10 cellular contexts compared by ENCODE assay signal in the genomic region with DNA sequence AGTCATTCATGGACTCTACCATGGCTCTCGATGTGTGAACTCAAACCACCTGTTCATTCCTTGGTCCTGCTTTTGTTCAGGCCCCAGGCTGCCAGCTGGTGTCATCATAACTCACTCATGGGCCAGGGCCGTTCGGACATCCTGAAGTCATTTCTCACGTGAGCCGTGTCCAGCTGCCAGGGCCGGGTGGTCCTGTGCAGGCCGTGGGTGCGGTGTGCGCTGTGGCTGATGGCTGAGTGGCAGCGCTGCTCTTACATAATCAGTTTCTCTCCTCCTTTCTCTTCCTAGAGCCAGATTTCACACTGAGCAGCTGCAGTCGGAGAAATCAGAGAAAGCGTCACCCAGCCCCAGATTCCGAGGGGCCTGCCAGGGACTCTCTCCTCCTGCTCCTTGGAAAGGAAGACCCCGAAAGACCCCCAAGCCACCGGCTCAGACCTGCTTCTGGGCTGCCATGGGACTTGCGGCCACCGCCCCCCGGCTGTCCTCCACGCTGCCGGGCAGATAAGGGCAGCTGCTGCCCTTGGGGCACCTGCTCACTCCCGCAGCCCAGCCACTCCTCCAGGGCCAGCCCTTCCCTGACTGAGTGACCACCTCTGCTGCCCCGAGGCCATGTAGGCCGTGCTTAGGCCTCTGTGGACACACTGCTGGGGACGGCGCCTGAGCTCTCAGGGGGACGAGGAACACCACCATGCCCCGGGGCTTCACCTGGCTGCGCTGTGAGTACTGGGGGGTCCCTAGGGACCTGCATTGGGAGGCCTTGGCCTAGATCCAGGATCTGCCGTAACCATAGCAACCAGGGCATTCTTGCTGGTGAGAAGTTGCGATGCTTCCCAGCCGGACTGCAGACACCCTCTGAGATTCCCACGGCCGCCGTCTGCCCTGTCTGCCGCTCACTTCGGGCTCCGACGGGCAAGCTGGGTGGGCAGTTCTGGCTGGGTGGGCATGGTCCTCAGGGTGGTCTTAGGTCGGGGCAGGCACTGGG. TPM values are rescaled to one million over a fixed set of nuclear protein-coding genes. Genes with fewer than 3 reads are reported as not detected.
DNase-seq lines count a peak whose midpoint lies in the region; ATAC-seq and TF ChIP-seq lines count a peak whose summit lies in the region.
"Had no signal": no experiment of that assay in that cellular context is flagged by ENCODE, and none has a peak within 500 bp of the region (broad histone marks: within the 10 kb centered on the region; RNA-seq: fewer than 3 reads in every experiment).

A gene (plus strand): TSS at position 300 of the 982 bp plus-strand sequence. CDS start 389 bp downstream, at position 689.

- no peak for TF ChIP-seq CTCF in Peyer's patch (IDR thresholded peaks at IDR 0.05)
- TF ChIP-seq CTCF in fibroblast of pulmonary artery (IDR thresholded peaks at IDR 0.05; ENCODE audit: low read length, missing control alignments), result no peak

- no peak within 1 kb of the TSS for H2BK12ac ChIP-seq in trophoblast cell (ENCODE audit: low read length)

- no peak within 1 kb of the TSS for H2BK5ac ChIP-seq in trophoblast cell (ENCODE audit: low read depth, low read length, poor library complexity)

- no peak within 1 kb of the TSS for H4K12ac ChIP-seq in trophoblast cell (ENCODE audit: low read depth, low read length)

- DNase-seq in G401 (ENCODE audit: low spot score) (peak; percentile 81), Peyer's patch (no peak), fibroblast of pulmonary artery (ENCODE audit: low read depth) (peak; percentile 37), trophoblast cell (peak; percentile 96 to 98), NCI-H2029 (lab: John Stamatoyannopoulos, UW) (no peak), NOMO-1 (lab: John Stamatoyannopoulos, UW; ENCODE audit: unreplicated experiment in 2 of 2) (no peak)
- no peak for DNase-seq in stimulated activated CD4-positive, alpha-beta T cell treated with anti-CD3 and anti-CD28 coated beads, Interleukin-15, amount 100 ng/mL, for 24 hours
- DNase-seq: Caco-2; NK-92 treated with Interleukin-12 subunit alpha and Interleukin-12 subunit beta, amount 100 ng/mL, for 24 hours had no signal

- no peak within 1 kb of the TSS for H3K9ac ChIP-seq in trophoblast cell (ENCODE audit: low read length)

- no CpG with 5 or more reads among the region's 39 CpGs for WGBS in trophoblast cell (ENCODE audit: extremely low coverage, insufficient coverage, insufficient read length)

- H3K36me3 ChIP-seq in Peyer's patch, result no peaks in the 10 kb centered on the region
- peaks cover 0 to 2% of the 10 kb centered on the region in 2 experiments for H3K36me3 ChIP-seq in trophoblast cell (ENCODE audit: control insufficient read depth in 1 of 2, insufficient read depth in 2 of 2, low read length in 2 of 2)

- ATAC-seq in GM19467 (IDR thresholded peaks at IDR 0.05; ENCODE audit: unreplicated experiment), result no peak

- in situ Hi-C loops in G401 (cut with HindIII; ENCODE audit: low sequenced_read_pairs), result no loop called here

- no peaks in the 10 kb centered on the region for H3K79me2 ChIP-seq in trophoblast cell (ENCODE audit: control insufficient read depth, insufficient read depth, low read length, poor library complexity)

- no peak for TF ChIP-seq POLR2A in Peyer's patch (IDR thresholded peaks at IDR 0.05)

- peak within 1 kb of the TSS in 3 of 4 donors; percentile 31 to 46 (median 45) for H3K27ac ChIP-seq in Peyer's patch
- no peak within 1 kb of the TSS for H3K27ac ChIP-seq in trophoblast cell (ENCODE audit: low read depth, low read length)

- H3K4me2 ChIP-seq in trophoblast cell (ENCODE audit: low read length), result no peak within 1 kb of the TSS

- H3K4me3 ChIP-seq in Peyer's patch (no peak within 1 kb of the TSS), fibroblast of pulmonary artery (replicated peaks; ENCODE audit: low read depth, low read length) (no peak within 1 kb of the TSS), trophoblast cell (ENCODE audit: low read depth, low read length) (no peak within 1 kb of the TSS)

- H3K14ac ChIP-seq in trophoblast cell (ENCODE audit: low read length), result no peak within 1 kb of the TSS

- no peak within 1 kb of the TSS for H4K91ac ChIP-seq in trophoblast cell (ENCODE audit: low read depth, low read length)

- no peak within 1 kb of the TSS for H3K18ac ChIP-seq in trophoblast cell (ENCODE audit: low read length)

- H2AK5ac ChIP-seq in trophoblast cell (ENCODE audit: low read length), result no peak within 1 kb of the TSS

- H3K27me3 ChIP-seq in Peyer's patch (no peaks in the 10 kb centered on the region), trophoblast cell (ENCODE audit: insufficient read depth, low read length) (no peaks in the 10 kb centered on the region)

- H2AFZ ChIP-seq in trophoblast cell (ENCODE audit: insufficient read depth, low read length, poor library complexity), result no peak within 1 kb of the TSS

- H4K8ac ChIP-seq in trophoblast cell (ENCODE audit: low read depth, low read length), result no peak within 1 kb of the TSS

- no peak within 1 kb of the TSS for H3K23ac ChIP-seq in trophoblast cell (ENCODE audit: low read length)

- no peak within 1 kb of the TSS for H3K4ac ChIP-seq in trophoblast cell (ENCODE audit: low read depth, low read length)

- H3K4me1 ChIP-seq in Peyer's patch, result no peaks in the 10 kb centered on the region
- H3K4me1 ChIP-seq in trophoblast cell (ENCODE audit: control insufficient read depth in 1 of 2, insufficient read depth in 2 of 2, low read length in 2 of 2), result peaks cover 0 to 2% of the 10 kb centered on the region in 2 experiments
- H3K4me1 ChIP-seq: Caco-2 had no signal

- H3K9me3 ChIP-seq in Peyer's patch (no peaks in the 10 kb centered on the region), trophoblast cell (ENCODE audit: insufficient read depth, low read depth, low read length) (peaks cover 4% of the 10 kb centered on the region)
- H3K9me3 ChIP-seq: Caco-2 had no signal

- H2BK120ac ChIP-seq in trophoblast cell (ENCODE audit: insufficient read depth, low read length, poor library complexity), result no peak within 1 kb of the TSS

- H3K79me1 ChIP-seq in trophoblast cell (ENCODE audit: low read length), result no peaks in the 10 kb centered on the region

RNA-seq across cellular contexts. Expression of the gene that starts here (rescaled TPM):
- 3.4 and 5.1 TPM in 2 replicates for total RNA-seq in G401 (2014; rRNA removed; shearing (Covaris generic))
- 10 to 100 TPM in 1 of 4 donors, 1 to 10 TPM in 3; 1.6 to 23.1 (median 2.6) TPM for total RNA-seq in Peyer's patch
- 0.15 and 0.18 TPM in 2 replicates for polyA plus RNA-seq in trophoblast cell (2013)

Comparison
In these comparisons a context has a peak if more than half of its experiments do, and no peak if none do; other contexts are left out.
1. DNase-seq: peak in G401 (single experiment), fibroblast of pulmonary artery (single experiment) and trophoblast cell (2 of 2); none in Peyer's patch (0 of 3), NCI-H2029 (single experiment), stimulated activated CD4-positive, alpha-beta T cell treated with anti-CD3 and anti-CD28 coated beads, Interleukin-15, amount 100 ng/mL, for 24 hours (single experiment) and NOMO-1 (0 of 2).